Comparison of ENCODE assay signal across 1 cellular context in genomic region chrX:119606508-119607389, GRCh38.
A peak's percentile ranks its signal among the peaks of the same experiment; 100 is the strongest.
TF ChIP-seq lines count a peak whose summit lies in the region.

No MANE protein-coding gene starts in this region.

TF ChIP-seq in GM12878, 131 proteins besides CTCF, POLR2A, EP300 and RAD21:
- TF ChIP-seq ZNF384 (IDR thresholded peaks at IDR 0.05; ENCODE audit: borderline replicate concordance, low read depth, low read length) (no peak), HSF1 (IDR thresholded peaks at IDR 0.05; ENCODE audit: low read depth, low read length) (peak; percentile 94), GABPA (IDR thresholded peaks at IDR 0.05; ENCODE audit: low read depth) (no peak), MEF2A (IDR thresholded peaks at IDR 0.05; ENCODE audit: insufficient read depth, low read depth, low read length) (no peak), JUNB (IDR thresholded peaks at IDR 0.05) (peak; percentile 10; the same call in 1 of the 2 replicates), CREB1 (IDR thresholded peaks at IDR 0.05; ENCODE audit: low read depth) (peak; percentile 95), BCL11A (IDR thresholded peaks at IDR 0.05; ENCODE audit: low read depth, low read length) (0 out of 2 replicates have a peak, but pooled peaks have one; percentile 2), PKNOX1 (IDR thresholded peaks at IDR 0.05) (peak; percentile 76), RCOR1 (conservative IDR thresholded peaks at IDR 0.05; ENCODE audit: low read depth, low read length) (0 out of 2 replicates have a peak, but pooled peaks have one; percentile 59), IKZF2 (IDR thresholded peaks at IDR 0.05) (peak in 1 of 2 experiments; percentile 30; a peak in 1 of 4 replicates), POLR2AphosphoS5 (IDR thresholded peaks at IDR 0.05; ENCODE audit: low read length) (0 out of 2 replicates have a peak, but pooled peaks have one; percentile 2), NR2C1 (IDR thresholded peaks at IDR 0.05) (no peak)
